ENCODE assay signal across 8 cellular contexts in the genomic region with DNA sequence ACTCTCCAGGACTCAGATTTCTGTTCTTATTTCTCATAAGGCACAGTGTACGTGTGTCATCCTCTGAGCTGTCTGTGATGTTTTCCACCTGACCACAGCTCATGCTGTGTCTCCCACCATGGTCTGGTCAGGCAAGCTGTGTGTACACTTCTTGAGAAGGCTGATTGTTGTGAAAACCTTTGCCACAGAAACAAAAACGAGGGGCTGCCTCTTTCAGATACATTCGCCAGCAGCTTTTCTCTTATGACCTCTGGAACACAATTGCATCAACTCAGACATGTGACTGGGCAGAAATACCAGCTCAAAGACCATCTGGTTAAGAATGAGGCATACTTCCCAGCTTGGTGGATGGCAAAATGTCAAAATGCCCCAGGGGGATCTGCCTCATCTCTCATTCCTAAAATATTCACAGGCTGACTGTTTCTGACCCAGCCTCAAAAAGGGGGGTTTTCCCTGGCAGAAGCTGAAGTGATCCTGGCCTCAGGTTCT.
DNase-seq lines count a peak whose midpoint lies in the region; ATAC-seq and TF ChIP-seq lines count a peak whose summit lies in the region.
"Had no signal": no experiment of that assay in that cellular context is flagged by ENCODE, and none has a peak within 500 bp of the region (broad histone marks: within the 10 kb centered on the region; RNA-seq: fewer than 3 reads in every experiment).

No MANE protein-coding gene starts in this region.

- no peaks in the 10 kb centered on the region for H3K36me3 ChIP-seq in RWPE2 (ENCODE audit: low read depth)

- H3K27me3 ChIP-seq in RWPE2 (ENCODE audit: insufficient read depth, poor library complexity, severe bottlenecking): no peaks in the 10 kb centered on the region

- CTCF ChIA-PET in HEK293T (lab: Yijun Ruan, JAX): no interaction called here

- H3K4me3 ChIP-seq in RWPE2 (ENCODE audit: severe bottlenecking): no peak overlapping the region

- H3K4me1 ChIP-seq in RWPE2 (ENCODE audit: insufficient read depth, poor library complexity, severe bottlenecking): peaks cover 15% of the 10 kb centered on the region

- DNase-seq in RWPE2 (ENCODE audit: low spot score) (peak; percentile 79), fibroblast of the conjunctiva (ENCODE audit: low read depth) (peak; percentile 99), stromal cell of bone marrow (ENCODE audit: low read depth) (peak; percentile 91), HEK293T (ENCODE audit: extremely low spot score) (no peak)
- no peak for DNase-seq in effector CD4-positive, alpha-beta T cell
- DNase-seq in activated CD4-positive, alpha-beta T cell treated with anti-CD3 and anti-CD28 coated beads for 4 hours: no peak
- DNase-seq: activated B cell treated with CpG ODN at 0.5 μM for 24 hours had no signal

- TF ChIP-seq CTCF in RWPE2 (IDR thresholded peaks at IDR 0.05; ENCODE audit: poor library complexity, severe bottlenecking): no peak

- ATAC-seq in GM19455 (IDR thresholded peaks at IDR 0.05; ENCODE audit: unreplicated experiment) (peak; percentile 47), RWPE2 (ENCODE audit: low read depth) (peak; percentile 86)

- H3K27ac ChIP-seq in RWPE2 (ENCODE audit: poor library complexity, severe bottlenecking): peak overlapping the region; percentile 86

- no peaks in the 10 kb centered on the region for H3K9me3 ChIP-seq in RWPE2 (ENCODE audit: severe bottlenecking)

- POLR2A ChIA-PET in HEK293T (lab: Yijun Ruan, JAX): no interaction called here

TF ChIP-seq in HEK293T, 16 proteins besides CTCF, POLR2A, EP300 and RAD21:
- TF ChIP-seq FOXK2 (IDR thresholded peaks at IDR 0.05) (no peak), ARNT (IDR thresholded peaks at IDR 0.05) (no peak), CTBP1 (IDR thresholded peaks at IDR 0.05; ENCODE audit: borderline replicate concordance) (no peak), ELF4 (IDR thresholded peaks at IDR 0.05) (no peak), TARDBP (IDR thresholded peaks at IDR 0.05) (no peak), LEF1 (IDR thresholded peaks at IDR 0.05; ENCODE audit: borderline replicate concordance) (no peak), SUZ12 (IDR thresholded peaks at IDR 0.05) (no peak), L3MBTL2 (conservative IDR thresholded peaks at IDR 0.05) (no peak), ZNF384 (IDR thresholded peaks at IDR 0.05) (no peak), FOXA1 (IDR thresholded peaks at IDR 0.05) (no peak), HDGF (IDR thresholded peaks at IDR 0.05; ENCODE audit: borderline replicate concordance) (no peak), SP1 (IDR thresholded peaks at IDR 0.05) (no peak), FOXM1 (IDR thresholded peaks at IDR 0.05; ENCODE audit: borderline replicate concordance) (no peak), NFRKB (IDR thresholded peaks at IDR 0.05) (no peak), BHLHE40 (IDR thresholded peaks at IDR 0.05; ENCODE audit: borderline replicate concordance) (no peak)
- TF ChIP-seq, protein P1, sequence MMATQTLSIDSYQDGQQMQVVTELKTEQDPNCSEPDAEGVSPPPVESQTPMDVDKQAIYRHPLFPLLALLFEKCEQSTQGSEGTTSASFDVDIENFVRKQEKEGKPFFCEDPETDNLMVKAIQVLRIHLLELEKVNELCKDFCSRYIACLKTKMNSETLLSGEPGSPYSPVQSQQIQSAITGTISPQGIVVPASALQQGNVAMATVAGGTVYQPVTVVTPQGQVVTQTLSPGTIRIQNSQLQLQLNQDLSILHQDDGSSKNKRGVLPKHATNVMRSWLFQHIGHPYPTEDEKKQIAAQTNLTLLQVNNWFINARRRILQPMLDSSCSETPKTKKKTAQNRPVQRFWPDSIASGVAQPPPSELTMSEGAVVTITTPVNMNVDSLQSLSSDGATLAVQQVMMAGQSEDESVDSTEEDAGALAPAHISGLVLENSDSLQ (IDR thresholded peaks at IDR 0.05): no peak

Comparison
In these comparisons a context has a peak if more than half of its experiments do, and no peak if none do; other contexts are left out.
1. DNase-seq: peak in RWPE2 (single experiment), fibroblast of the conjunctiva (single experiment) and stromal cell of bone marrow (single experiment); none in HEK293T (single experiment), effector CD4-positive, alpha-beta T cell (single experiment) and activated CD4-positive, alpha-beta T cell treated with anti-CD3 and anti-CD28 coated beads for 4 hours (0 of 2).